ENCODE assay signal across 1 cellular context in the genomic region with DNA sequence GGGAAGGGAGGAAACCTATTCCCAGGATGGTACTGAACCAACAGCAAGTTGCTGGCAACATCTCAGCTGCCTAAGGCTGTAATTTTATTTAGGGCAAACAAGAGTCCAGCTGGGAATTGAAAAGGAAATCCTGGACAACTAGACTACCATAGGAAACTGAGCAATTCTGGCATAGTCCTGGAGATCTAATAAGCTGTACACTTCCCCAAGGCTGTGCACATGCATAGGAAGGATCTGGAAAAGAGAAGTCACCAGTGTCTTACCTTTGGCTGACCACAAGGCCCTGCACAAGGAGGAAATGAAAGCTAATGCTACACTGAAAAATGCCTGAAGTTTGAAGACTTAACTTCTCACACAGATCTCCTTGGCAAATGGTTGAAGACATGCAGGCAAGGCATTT.
TF ChIP-seq lines count a peak whose summit lies in the region.

No MANE protein-coding gene starts in this region.

TF ChIP-seq in HepG2, 621 proteins besides CTCF, POLR2A, EP300 and RAD21 (continued from another document):
- no peak for TF ChIP-seq ZNF83 (CRISPR knock-in tag; IDR thresholded peaks at IDR 0.05; ENCODE audit: borderline replicate concordance)
- no peak for TF ChIP-seq GABPA (IDR thresholded peaks at IDR 0.05; ENCODE audit: low read depth, low read length)
- TF ChIP-seq GABPA (CRISPR knock-in tag; IDR thresholded peaks at IDR 0.05; ENCODE audit: low read depth) = no peak
- no peak for TF ChIP-seq PLRG1 (conservative IDR thresholded peaks at IDR 0.05)
- TF ChIP-seq, protein P1, sequence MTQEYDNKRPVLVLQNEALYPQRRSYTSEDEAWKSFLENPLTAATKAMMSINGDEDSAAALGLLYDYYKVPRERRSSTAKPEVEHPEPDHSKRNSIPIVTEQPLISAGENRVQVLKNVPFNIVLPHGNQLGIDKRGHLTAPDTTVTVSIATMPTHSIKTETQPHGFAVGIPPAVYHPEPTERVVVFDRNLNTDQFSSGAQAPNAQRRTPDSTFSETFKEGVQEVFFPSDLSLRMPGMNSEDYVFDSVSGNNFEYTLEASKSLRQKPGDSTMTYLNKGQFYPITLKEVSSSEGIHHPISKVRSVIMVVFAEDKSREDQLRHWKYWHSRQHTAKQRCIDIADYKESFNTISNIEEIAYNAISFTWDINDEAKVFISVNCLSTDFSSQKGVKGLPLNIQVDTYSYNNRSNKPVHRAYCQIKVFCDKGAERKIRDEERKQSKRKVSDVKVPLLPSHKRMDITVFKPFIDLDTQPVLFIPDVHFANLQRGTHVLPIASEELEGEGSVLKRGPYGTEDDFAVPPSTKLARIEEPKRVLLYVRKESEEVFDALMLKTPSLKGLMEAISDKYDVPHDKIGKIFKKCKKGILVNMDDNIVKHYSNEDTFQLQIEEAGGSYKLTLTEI (CRISPR knock-in tag; conservative IDR thresholded peaks at IDR 0.05) = no peak
- TF ChIP-seq ZNF350 (CRISPR knock-in tag; IDR thresholded peaks at IDR 0.05; ENCODE audit: borderline replicate concordance, low read depth) = no peak
- TF ChIP-seq, protein P2, sequence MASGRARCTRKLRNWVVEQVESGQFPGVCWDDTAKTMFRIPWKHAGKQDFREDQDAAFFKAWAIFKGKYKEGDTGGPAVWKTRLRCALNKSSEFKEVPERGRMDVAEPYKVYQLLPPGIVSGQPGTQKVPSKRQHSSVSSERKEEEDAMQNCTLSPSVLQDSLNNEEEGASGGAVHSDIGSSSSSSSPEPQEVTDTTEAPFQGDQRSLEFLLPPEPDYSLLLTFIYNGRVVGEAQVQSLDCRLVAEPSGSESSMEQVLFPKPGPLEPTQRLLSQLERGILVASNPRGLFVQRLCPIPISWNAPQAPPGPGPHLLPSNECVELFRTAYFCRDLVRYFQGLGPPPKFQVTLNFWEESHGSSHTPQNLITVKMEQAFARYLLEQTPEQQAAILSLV (CRISPR knock-in tag; IDR thresholded peaks at IDR 0.05; ENCODE audit: borderline replicate concordance) = no peak
- TF ChIP-seq ZNF446 (CRISPR knock-in tag; IDR thresholded peaks at IDR 0.05) = no peak
- TF ChIP-seq EHMT2 (IDR thresholded peaks at IDR 0.05; ENCODE audit: borderline replicate concordance, low read depth, low read length) = no peak
- TF ChIP-seq ZNF777 (CRISPR knock-in tag; IDR thresholded peaks at IDR 0.05) = no peak
- no peak for TF ChIP-seq HOXA7 (CRISPR knock-in tag; IDR thresholded peaks at IDR 0.05)
- TF ChIP-seq SKI (IDR thresholded peaks at IDR 0.05; ENCODE audit: partially characterized antibody) = no peak
